In genomic region chr17:2563061-2563460, GRCh38 we compare ENCODE assay signal across 23 cellular contexts. TPM values are rescaled to one million over a fixed set of nuclear protein-coding genes. Genes with fewer than 3 reads are reported as not detected.
DNase-seq lines count a peak whose midpoint lies in the region; ATAC-seq lines count a peak whose summit lies in the region.
"Had no signal": no experiment of that assay in that cellular context is flagged by ENCODE, and none has a peak within 500 bp of the region (broad histone marks: within the 10 kb centered on the region; RNA-seq: fewer than 3 reads in every experiment).

No MANE protein-coding gene starts in this region.

- WGBS in esophagus, 2 donors: 40 to 55% methylated on average over 7 of the region's 7 CpGs

- no peaks in the 10 kb centered on the region for H3K36me3 Mint-ChIP-seq in stimulated activated effector memory CD8-positive, alpha-beta T cell treated with anti-CD3 and anti-CD28 coated beads, Interleukin-12 subunit alpha, Interleukin-12 subunit beta, amount 100 ng/mL, for 72 hours

- no peak overlapping the region for H3K27ac Mint-ChIP-seq in stimulated activated effector memory CD8-positive, alpha-beta T cell treated with anti-CD3 and anti-CD28 coated beads, Interleukin-12 subunit alpha, Interleukin-12 subunit beta, amount 100 ng/mL, for 72 hours
- H3K27ac Mint-ChIP-seq: activated CD4-positive, alpha-beta T cell treated with anti-CD3 and anti-CD28 coated beads, Interleukin-2, amount 10 ng/mL, durations not matched to agents 24 days and 14 days had no signal

- no peaks in the 10 kb centered on the region for H3K27me3 ChIP-seq in esophagus (ENCODE audit: control insufficient read depth in 1 of 2, insufficient read depth in 2 of 2, low read length in 2 of 2)
- H3K27me3 ChIP-seq: BLaER1, hepatocyte had no signal

- H3K4me3 Mint-ChIP-seq in stimulated activated effector memory CD8-positive, alpha-beta T cell treated with anti-CD3 and anti-CD28 coated beads, Interleukin-12 subunit alpha, Interleukin-12 subunit beta, amount 100 ng/mL, for 72 hours: no peak overlapping the region
- H3K4me3 Mint-ChIP-seq: activated CD4-positive, alpha-beta T cell treated with anti-CD3 and anti-CD28 coated beads, Interleukin-2, amount 10 ng/mL, durations not matched to agents 24 days and 14 days; central memory CD8-positive, alpha-beta T cell had no signal

- no peak for ATAC-seq in stimulated activated effector memory CD8-positive, alpha-beta T cell treated with anti-CD3 and anti-CD28 coated beads, Interleukin-12 subunit alpha, Interleukin-12 subunit beta, amount 100 ng/mL, for 72 hours

- H3K36me3 ChIP-seq in esophagus (ENCODE audit: control insufficient read depth in 2 of 2, insufficient read depth in 2 of 2, low read length in 1 of 2): no peaks in the 10 kb centered on the region
- H3K36me3 ChIP-seq: BLaER1 had no signal

- H3K27ac ChIP-seq in esophagus (ENCODE audit: low read depth in 2 of 2, low read length in 1 of 2) (peak overlapping the region; percentile 65 to 94), skin epidermis (peak overlapping the region in 16 of 21 experiments; percentile 13 to 68 (median 50))
- H3K27ac ChIP-seq: 22Rv1, BLaER1, hepatocyte, PC-9 had no signal

- no peaks in the 10 kb centered on the region for H3K4me1 ChIP-seq in esophagus (ENCODE audit: control insufficient read depth in 2 of 2, insufficient read depth in 2 of 2, low read length in 1 of 2)
- H3K4me1 ChIP-seq: BLaER1 had no signal

- H3K9me3 Mint-ChIP-seq in stimulated activated effector memory CD8-positive, alpha-beta T cell treated with anti-CD3 and anti-CD28 coated beads, Interleukin-12 subunit alpha, Interleukin-12 subunit beta, amount 100 ng/mL, for 72 hours: no peaks in the 10 kb centered on the region
- H3K9me3 Mint-ChIP-seq: activated CD4-positive, alpha-beta T cell treated with anti-CD3 and anti-CD28 coated beads, Interleukin-2, amount 10 ng/mL, durations not matched to agents 24 days and 14 days; central memory CD8-positive, alpha-beta T cell had no signal

- no peaks in the 10 kb centered on the region for H3K9me3 ChIP-seq in esophagus (ENCODE audit: control insufficient read depth in 2 of 2, insufficient read depth in 1 of 2, low read depth in 1 of 2, low read length in 1 of 2)

- intact Hi-C loops in head of caudate nucleus (cut with DNase I): no loop called here

- H3K4me1 Mint-ChIP-seq in stimulated activated effector memory CD8-positive, alpha-beta T cell treated with anti-CD3 and anti-CD28 coated beads, Interleukin-12 subunit alpha, Interleukin-12 subunit beta, amount 100 ng/mL, for 72 hours: peaks cover 3% of the 10 kb centered on the region

- DNase-seq in DMS 273 (lab: John Stamatoyannopoulos, UW; ENCODE audit: unreplicated experiment) (peak; percentile 70), DMS 273 treated with DMSO at 0.1 percent for 48 hours (lab: John Stamatoyannopoulos, UW) (no peak), NCI-H526 treated with DMSO at 0.1 percent for 48 hours (lab: John Stamatoyannopoulos, UW) (peak; percentile 8), HuH-7.5 (ENCODE audit: low spot score) (no peak), head of caudate nucleus (no peak)
- DNase-seq in stimulated activated effector memory CD8-positive, alpha-beta T cell treated with anti-CD3 and anti-CD28 coated beads, Interleukin-12 subunit alpha, Interleukin-12 subunit beta, amount 100 ng/mL, for 72 hours (ENCODE audit: low spot score in 2 of 2): no peak
- DNase-seq: activated CD4-positive, alpha-beta T cell treated with anti-CD3 and anti-CD28 coated beads, Interleukin-2, amount 10 ng/mL, durations not matched to agents 24 days and 14 days; activated gamma-delta T cell treated with Interleukin-2 at 50 U/mL for 16 hours; amniotic stem cell; effector CD4-positive, alpha-beta T cell; Kasumi-1; kidney glomerular epithelial cell; midbrain; NCI-H1417; occipital lobe; PC-9; stimulated activated CD4-positive, alpha-beta T cell treated with anti-CD3 and anti-CD28 coated beads, Interleukin-4, amount 100 ng/mL, for 1 hour had no signal

- H3K4me3 ChIP-seq in esophagus (ENCODE audit: low read depth in 1 of 2, low read length in 2 of 2): no peak overlapping the region
- no peak overlapping the region for H3K4me3 ChIP-seq in skin epidermis
- H3K4me3 ChIP-seq: BLaER1, hepatocyte, PC-9 had no signal

RNA-seq across cellular contexts. Expression of gene PAFAH1B1, which starts 30.4 kb away (rescaled TPM):
- 10 to 100 TPM; 36.6 to 40.7 TPM for polyA plus RNA-seq in esophagus

RNA-seq across cellular contexts. Expression of gene METTL16, which starts 51.4 kb away (rescaled TPM):
- polyA plus RNA-seq in esophagus: 10 to 100 TPM in 1 of 2 donors, 1 to 10 TPM in 1; 10.0 to 15.1 TPM

Comparison
In these comparisons a context has a peak if more than half of its experiments do, and no peak if none do; other contexts are left out.
1. DNase-seq: peak in DMS 273 (single experiment) and NCI-H526 treated with DMSO at 0.1 percent for 48 hours (single experiment); none in DMS 273 treated with DMSO at 0.1 percent for 48 hours (single experiment), HuH-7.5 (single experiment), head of caudate nucleus (0 of 42) and stimulated activated effector memory CD8-positive, alpha-beta T cell treated with anti-CD3 and anti-CD28 coated beads, Interleukin-12 subunit alpha, Interleukin-12 subunit beta, amount 100 ng/mL, for 72 hours (0 of 2).